In the genomic region with DNA sequence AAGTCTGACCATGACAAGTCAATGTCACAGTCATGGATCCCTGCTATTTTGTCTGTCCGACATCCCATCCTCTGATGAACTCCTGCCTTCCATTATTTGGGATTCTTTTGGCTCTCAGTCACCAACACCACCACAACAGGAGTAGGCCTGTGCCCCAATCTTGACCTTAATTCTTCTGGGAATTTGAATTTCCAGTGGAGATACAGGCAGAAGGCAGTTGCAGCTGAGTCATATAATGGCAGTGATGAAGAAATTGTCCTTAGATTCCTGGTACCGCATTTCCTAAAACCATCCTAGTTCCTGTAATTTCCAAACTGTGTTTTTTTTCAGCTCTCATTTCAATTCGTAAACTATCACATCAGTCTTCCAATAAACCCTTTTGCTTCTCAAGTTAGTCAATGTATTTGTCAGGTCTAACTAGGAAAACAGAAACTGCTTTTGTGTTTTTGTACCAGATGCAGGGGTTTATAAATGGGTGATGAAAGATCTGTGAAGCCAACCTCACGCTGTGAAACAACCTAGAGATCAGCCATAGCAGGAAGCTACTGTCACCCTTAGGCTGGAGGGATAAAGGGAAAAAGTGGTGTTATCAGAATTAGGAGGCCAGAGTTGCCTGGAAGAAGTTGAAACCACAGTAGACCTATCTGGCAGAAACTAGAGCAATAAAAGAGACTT, we compare ENCODE assay signal across 25 cellular contexts.
DNase-seq lines count a peak whose midpoint lies in the region; ATAC-seq and TF ChIP-seq lines count a peak whose summit lies in the region.
"Had no signal": no experiment of that assay in that cellular context is flagged by ENCODE, and none has a peak within 500 bp of the region (broad histone marks: within the 10 kb centered on the region; RNA-seq: fewer than 3 reads in every experiment).

No MANE protein-coding gene starts in this region.

- DNase-seq in Right ventricle myocardium superior (no peak), right atrium auricular region (ENCODE audit: low spot score) (no peak), chondrocyte (ENCODE audit: low spot score) (no peak), myocyte (ENCODE audit: low read depth) (peak; percentile 72), gastrocnemius medialis (no peak), HuH-7.5 (ENCODE audit: low spot score) (no peak), NCI-H187 (lab: John Stamatoyannopoulos, UW) (no peak), T-helper 9 cell (no peak)
- DNase-seq: activated CD4-positive, alpha-beta T cell treated with anti-CD3 and anti-CD28 coated beads, Interleukin-2, amount 10 ng/mL, durations not matched to agents 24 days and 14 days; activated CD8-positive, alpha-beta memory T cell treated with anti-CD3 and anti-CD28 coated beads, Interleukin-2, amount 10 ng/mL, durations not matched to agents 7 days and 5 days; Caco-2; foreskin melanocyte; HCEC 1CT; mesendoderm; NCI-H1105; NCI-H526; posterior cingulate gyrus; SHP77 treated with DMSO at 0.1 percent for 48 hours; spleen had no signal

- no peaks in the 10 kb centered on the region for H3K27me3 Mint-ChIP-seq in chondrocyte (ENCODE audit: low read depth)
- H3K27me3 Mint-ChIP-seq: activated CD4-positive, alpha-beta T cell treated with anti-CD3 and anti-CD28 coated beads, Interleukin-2, amount 10 ng/mL, durations not matched to agents 24 days and 14 days; activated naive CD8-positive, alpha-beta T cell; dendritic cell treated with granulocyte-macrophage colony-stimulating factor and Interleukin-4, amounts not matched to agents 40 ng/mL and 50 ng/mL, for 4 days; natural killer cell treated with Interleukin-12 subunit alpha and Interleukin-12 subunit beta and Interleukin-15 and Interleukin-18, amount 100 ng/mL, for 72 hours had no signal

- ATAC-seq in Right ventricle myocardium superior (ENCODE audit: poor library complexity) (peak; percentile 73), gastrocnemius medialis (no peak)
- ATAC-seq: A549; activated CD8-positive, alpha-beta memory T cell treated with anti-CD3 and anti-CD28 coated beads, Interleukin-2, amount 10 ng/mL, durations not matched to agents 7 days and 5 days; natural killer cell treated with Interleukin-12 subunit alpha and Interleukin-12 subunit beta and Interleukin-15 and Interleukin-18, amount 100 ng/mL, for 72 hours had no signal

- intact Hi-C loops in Right ventricle myocardium superior (cut with DNase I): no loop called here
- intact Hi-C loops in gastrocnemius medialis (cut with DNase I; ENCODE audit: low total_unique reads): no loop called here

- H3K4me3 ChIP-seq in right atrium auricular region (no peak overlapping the region), gastrocnemius medialis (no peak overlapping the region)
- H3K4me3 ChIP-seq: A549, BLaER1, spleen had no signal

- no peak overlapping the region for H3K4me3 Mint-ChIP-seq in chondrocyte (ENCODE audit: unreplicated experiment)
- H3K4me3 Mint-ChIP-seq: activated CD4-positive, alpha-beta T cell treated with anti-CD3 and anti-CD28 coated beads, Interleukin-2, amount 10 ng/mL, durations not matched to agents 24 days and 14 days; activated CD8-positive, alpha-beta memory T cell treated with anti-CD3 and anti-CD28 coated beads, Interleukin-2, amount 10 ng/mL, durations not matched to agents 7 days and 5 days; activated naive CD8-positive, alpha-beta T cell; brain; dendritic cell treated with granulocyte-macrophage colony-stimulating factor and Interleukin-4, amounts not matched to agents 40 ng/mL and 50 ng/mL, for 4 days; natural killer cell treated with Interleukin-12 subunit alpha and Interleukin-12 subunit beta and Interleukin-15 and Interleukin-18, amount 100 ng/mL, for 72 hours had no signal

- H3K27ac ChIP-seq in right atrium auricular region (peak overlapping the region in 1 of 2 donors; percentile 50), gastrocnemius medialis (no peak overlapping the region)
- H3K27ac ChIP-seq: A549, BLaER1, spleen had no signal

- in situ Hi-C loops in gastrocnemius medialis (cut with MboI; ENCODE audit: low sequenced_read_pairs in 4 of 4): no loop called here

- H3K36me3 ChIP-seq in right atrium auricular region (no peaks in the 10 kb centered on the region), gastrocnemius medialis (no peaks in the 10 kb centered on the region)
- H3K36me3 ChIP-seq: BLaER1, spleen had no signal

- TF ChIP-seq POLR2A in gastrocnemius medialis (IDR thresholded peaks at IDR 0.05): no peak

- peaks cover 26% of the 10 kb centered on the region for H3K4me1 Mint-ChIP-seq in chondrocyte (ENCODE audit: low read depth)
- H3K4me1 Mint-ChIP-seq: activated CD4-positive, alpha-beta T cell treated with anti-CD3 and anti-CD28 coated beads, Interleukin-2, amount 10 ng/mL, durations not matched to agents 24 days and 14 days; activated CD8-positive, alpha-beta memory T cell treated with anti-CD3 and anti-CD28 coated beads, Interleukin-2, amount 10 ng/mL, durations not matched to agents 7 days and 5 days; brain had no signal

- no peaks in the 10 kb centered on the region for H3K27me3 ChIP-seq in right atrium auricular region
- H3K27me3 ChIP-seq in gastrocnemius medialis: no peaks in the 10 kb centered on the region
- H3K27me3 ChIP-seq: BLaER1, spleen had no signal

- H3K9me3 ChIP-seq in right atrium auricular region (peaks cover 0 to 9% of the 10 kb centered on the region in 2 donors), gastrocnemius medialis (no peaks in the 10 kb centered on the region)
- H3K9me3 ChIP-seq: A549, BLaER1, Caco-2 had no signal

- peaks cover 13% of the 10 kb centered on the region for H3K9me3 Mint-ChIP-seq in chondrocyte (ENCODE audit: low read depth)
- H3K9me3 Mint-ChIP-seq: dendritic cell treated with granulocyte-macrophage colony-stimulating factor and Interleukin-4, amounts not matched to agents 40 ng/mL and 50 ng/mL, for 4 days; natural killer cell treated with Interleukin-12 subunit alpha and Interleukin-12 subunit beta and Interleukin-15 and Interleukin-18, amount 100 ng/mL, for 72 hours had no signal

- H3K4me1 ChIP-seq in right atrium auricular region (no peaks in the 10 kb centered on the region), gastrocnemius medialis (no peaks in the 10 kb centered on the region)
- H3K4me1 ChIP-seq: A549, BLaER1, Caco-2, spleen had no signal

- H3K36me3 Mint-ChIP-seq in chondrocyte (ENCODE audit: low read depth): no peaks in the 10 kb centered on the region
- H3K36me3 Mint-ChIP-seq: activated CD8-positive, alpha-beta memory T cell treated with anti-CD3 and anti-CD28 coated beads, Interleukin-2, amount 10 ng/mL, durations not matched to agents 7 days and 5 days; activated naive CD8-positive, alpha-beta T cell; brain; natural killer cell treated with Interleukin-12 subunit alpha and Interleukin-12 subunit beta and Interleukin-15 and Interleukin-18, amount 100 ng/mL, for 72 hours had no signal

- TF ChIP-seq CTCF in right atrium auricular region (IDR thresholded peaks at IDR 0.05): no peak
- no peak for TF ChIP-seq CTCF in chondrocyte (IDR thresholded peaks at IDR 0.05)
- no peak for TF ChIP-seq CTCF in gastrocnemius medialis (IDR thresholded peaks at IDR 0.05 in 4 of 5, conservative IDR thresholded peaks at IDR 0.05 in 1 of 5)

- H3K27ac Mint-ChIP-seq in chondrocyte (ENCODE audit: unreplicated experiment): peak overlapping the region; percentile 75
- H3K27ac Mint-ChIP-seq: activated CD4-positive, alpha-beta T cell treated with anti-CD3 and anti-CD28 coated beads, Interleukin-2, amount 10 ng/mL, durations not matched to agents 24 days and 14 days; activated CD8-positive, alpha-beta memory T cell treated with anti-CD3 and anti-CD28 coated beads, Interleukin-2, amount 10 ng/mL, durations not matched to agents 7 days and 5 days; activated naive CD8-positive, alpha-beta T cell; dendritic cell treated with granulocyte-macrophage colony-stimulating factor and Interleukin-4, amounts not matched to agents 40 ng/mL and 50 ng/mL, for 4 days; natural killer cell treated with Interleukin-12 subunit alpha and Interleukin-12 subunit beta and Interleukin-15 and Interleukin-18, amount 100 ng/mL, for 72 hours had no signal
